In genomic region chr13:94708971-94709614, GRCh38 we compare ENCODE assay signal across 24 cellular contexts. TPM values are rescaled to one million over a fixed set of nuclear protein-coding genes. Genes with fewer than 3 reads are reported as not detected.
A peak's percentile ranks its signal among the peaks of the same experiment; 100 is the strongest.
DNase-seq lines count a peak whose midpoint lies in the region; ATAC-seq, FAIRE-seq and TF ChIP-seq lines count a peak whose summit lies in the region.
"Had no signal": no experiment of that assay in that cellular context is flagged by ENCODE, and none has a peak within 500 bp of the region (broad histone marks: within the 10 kb centered on the region; RNA-seq: fewer than 3 reads in every experiment).

No MANE protein-coding gene starts in this region.

- H3K9me3 ChIP-seq in K562 (replicated peaks; ENCODE audit: control insufficient read depth, insufficient read depth, low read depth, low read length) (no peaks in the 10 kb centered on the region), neural cell (ENCODE audit: low read length) (no peaks in the 10 kb centered on the region)
- H3K9me3 ChIP-seq: heart left ventricle, neutrophil had no signal

- POLR2A ChIA-PET in K562 (lab: Yijun Ruan, JAX): no interaction called here

- H3K27me3 ChIP-seq in K562 (ENCODE audit: control insufficient read depth in 2 of 2, insufficient read depth in 2 of 2, low read length in 2 of 2) (peaks cover 28 to 48% of the 10 kb centered on the region in 2 experiments; a peak in 4 of 5 replicates), neural cell (ENCODE audit: insufficient read depth, low read depth, low read length) (peaks cover 95% of the 10 kb centered on the region)

- H3K9me1 ChIP-seq in K562 (ENCODE audit: control insufficient read depth, insufficient read depth, low read length): no peaks in the 10 kb centered on the region

- H3K27ac ChIP-seq in K562 (ENCODE audit: extremely low read depth, low read depth, low read length): no peak overlapping the region
- no peak overlapping the region for H3K27ac ChIP-seq in neural cell (ENCODE audit: low read length)
- H3K27ac ChIP-seq: cardiac muscle cell, heart left ventricle, neutrophil had no signal

- CTCF ChIA-PET in K562 (lab: Yijun Ruan, JAX; ENCODE audit: low intra/inter-chr PET ratio): no interaction called here

- peaks cover 64% of the 10 kb centered on the region for H3K27me3 Mint-ChIP-seq in IgD-negative memory B cell

- H3K36me3 ChIP-seq in K562 (ENCODE audit: control insufficient read depth, insufficient read depth, low read length) (no peaks in the 10 kb centered on the region), neural cell (ENCODE audit: insufficient read depth, low read length) (no peaks in the 10 kb centered on the region)
- H3K36me3 ChIP-seq: cardiac muscle cell, heart left ventricle, neutrophil had no signal

- in situ Hi-C loops in K562 (cut with MboI): no loop called here

- peak overlapping the region in 2 of 3 donors; percentile 54 to 85 for H3K27ac Mint-ChIP-seq in IgD-negative memory B cell
- H3K27ac Mint-ChIP-seq: CD4-positive, alpha-beta memory T cell; stimulated activated naive CD8-positive, alpha-beta T cell treated with anti-CD3 and anti-CD28 coated beads, Interleukin-15, amount 100 ng/mL, for 72 hours had no signal

- no peak for TF ChIP-seq EP300 in K562 (IDR thresholded peaks at IDR 0.05; ENCODE audit: low read length)
- TF ChIP-seq EP300 in neural cell (conservative IDR thresholded peaks at IDR 0.05; ENCODE audit: poor library complexity, severe bottlenecking): no peak

- TF ChIP-seq POLR2A in K562 (conservative IDR thresholded peaks at IDR 0.05): no peak

- no TSS peak for BruUV-seq in K562 (replicated peaks; lab: Mats Ljungman, UMichigan)

- peaks cover 0 to 22% (median 0%) of the 10 kb centered on the region in 3 donors for H3K9me3 Mint-ChIP-seq in IgD-negative memory B cell
- H3K9me3 Mint-ChIP-seq: activated naive CD8-positive, alpha-beta T cell treated with anti-CD3 and anti-CD28 coated beads, Interleukin-2, amount 10 ng/mL, durations not matched to agents 7 days and 5 days; stimulated activated naive CD8-positive, alpha-beta T cell treated with anti-CD3 and anti-CD28 coated beads, Interleukin-15, amount 100 ng/mL, for 72 hours had no signal

- H3K9ac ChIP-seq in K562 (ENCODE audit: insufficient read depth in 1 of 2, low read depth in 2 of 2, low read length in 2 of 2) (no peak overlapping the region), neural cell (ENCODE audit: low read length) (no peak overlapping the region)

- peaks cover 0 to 9% (median 5%) of the 10 kb centered on the region in 3 donors for H3K4me1 Mint-ChIP-seq in IgD-negative memory B cell

- H3K79me2 ChIP-seq in K562 (ENCODE audit: control insufficient read depth, insufficient read depth, low read length): no peaks in the 10 kb centered on the region
- peaks cover 40% of the 10 kb centered on the region for H3K79me2 ChIP-seq in neural cell (replicated peaks; ENCODE audit: insufficient read depth, low read length)

- TF ChIP-seq RAD21 in K562 (CRISPR knock-in tag; conservative IDR thresholded peaks at IDR 0.05 in 1 of 2, IDR thresholded peaks at IDR 0.05 in 1 of 2) (no peak), neural cell (conservative IDR thresholded peaks at IDR 0.05) (no peak)

- DNase-seq in DMS153 treated with DMSO at 0.1 percent for 48 hours (lab: John Stamatoyannopoulos, UW; ENCODE audit: unreplicated experiment) (peak; percentile 47), K562 (ENCODE audit: extremely low read depth in 1 of 4, low spot score in 3 of 4) (no peak), NCI-H774 (lab: John Stamatoyannopoulos, UW) (no peak), ecto neural progenitor cell (ENCODE audit: low spot score) (no peak)
- DNase-seq in effector CD4-positive, alpha-beta T cell: no peak
- DNase-seq: activated CD4-positive, alpha-beta T cell treated with anti-CD3 and anti-CD28 coated beads for 48 hours; activated naive CD8-positive, alpha-beta T cell treated with anti-CD3 and anti-CD28 coated beads, Interleukin-2, amount 10 ng/mL, durations not matched to agents 7 days and 5 days; CD4-positive, alpha-beta memory T cell; effector CD8-positive, alpha-beta T cell; heart left ventricle; NCI-H2029; NCI-H524 treated with DMSO at 0.1 percent for 48 hours; stimulated activated naive CD8-positive, alpha-beta T cell treated with anti-CD3 and anti-CD28 coated beads, Interleukin-15, amount 100 ng/mL, for 72 hours had no signal

- H3K4me3 Mint-ChIP-seq in IgD-negative memory B cell: no peak overlapping the region

- intact Hi-C loops in K562 (cut with micrococcal nuclease): loop anchor here (5.0 kb wide), 1 partner anchor 47 kb away; no protein-coding TSS in a partner anchor

- no peak for FAIRE-seq in K562 (lab: Jason Lieb, UNC)
- FAIRE-seq: urothelium cell line had no signal

- peaks cover 2 to 37% of the 10 kb centered on the region in 2 experiments; a peak in 2 of 5 replicates for H3K4me1 ChIP-seq in K562 (replicated peaks in 1 of 2; ENCODE audit: control insufficient read depth in 2 of 2, insufficient read depth in 2 of 2, low read length in 2 of 2)

- no peak for ATAC-seq in K562
- no peak for ATAC-seq in HG03139 (IDR thresholded peaks at IDR 0.05; ENCODE audit: unreplicated experiment)
- ATAC-seq: heart left ventricle; sciatic nerve; stimulated activated naive CD8-positive, alpha-beta T cell treated with anti-CD3 and anti-CD28 coated beads, Interleukin-15, amount 100 ng/mL, for 72 hours had no signal

- H3K9me2 ChIP-seq in neural cell (ENCODE audit: insufficient read depth, low read length): no peaks in the 10 kb centered on the region

- H3K4me3 ChIP-seq in K562: no peak overlapping the region
- H3K4me3 ChIP-seq in neural cell (ENCODE audit: low read length): no peak overlapping the region
- H3K4me3 ChIP-seq: cardiac muscle cell, heart left ventricle had no signal

- H2AFZ ChIP-seq in K562 (ENCODE audit: low read depth, low read length): no peak overlapping the region
- no peak overlapping the region for H2AFZ ChIP-seq in neural cell (ENCODE audit: low read depth, low read length)

- H4K20me1 ChIP-seq in K562 (replicated peaks; ENCODE audit: control insufficient read depth, insufficient read depth, low read length) (no peaks in the 10 kb centered on the region), neural cell (ENCODE audit: insufficient read depth) (no peaks in the 10 kb centered on the region)

- H3K4me2 ChIP-seq in K562 (ENCODE audit: insufficient read depth, low read length): no peak overlapping the region
- H3K4me2 ChIP-seq in neural cell (ENCODE audit: low read length): no peak overlapping the region

- WGBS in K562 (ENCODE audit: insufficient coverage, low coverage, missing lambda C conversion rate): 9% methylated on average over 5 of the region's 5 CpGs

- no peaks in the 10 kb centered on the region for H3K36me3 Mint-ChIP-seq in IgD-negative memory B cell
- H3K36me3 Mint-ChIP-seq: activated naive CD8-positive, alpha-beta T cell treated with anti-CD3 and anti-CD28 coated beads, Interleukin-2, amount 10 ng/mL, durations not matched to agents 7 days and 5 days; CD4-positive, alpha-beta memory T cell had no signal

- H3F3A ChIP-seq in neural cell (ENCODE audit: insufficient read depth, low read length, poor library complexity, severe bottlenecking): peaks cover 4% of the 10 kb centered on the region

- TF ChIP-seq CTCF in K562 (IDR thresholded peaks at IDR 0.05 in 2 of 3, conservative IDR thresholded peaks at IDR 0.05 in 1 of 3; ENCODE audit: insufficient read depth in 2 of 3, low read depth in 1 of 3, low read length in 3 of 3) (no peak), neural cell (IDR thresholded peaks at IDR 0.05; ENCODE audit: poor library complexity, severe bottlenecking) (no peak)

TF ChIP-seq in K562, 482 proteins besides CTCF, POLR2A, EP300 and RAD21:
- TF ChIP-seq MCM5 (IDR thresholded peaks at IDR 0.05; ENCODE audit: low read depth) (no peak), ZFP36 (IDR thresholded peaks at IDR 0.05; ENCODE audit: low read depth, low read length, partially characterized antibody) (peak; percentile 22), CBX8 (IDR thresholded peaks at IDR 0.05; ENCODE audit: borderline replicate concordance, extremely low read depth, low read depth, low read length, poor library complexity, severe bottlenecking) (peak; percentile 28), CBX2 (IDR thresholded peaks at IDR 0.05; ENCODE audit: insufficient read depth, low read length, poor library complexity, severe bottlenecking) (peak; percentile 98)

TF ChIP-seq in neural cell, 6 proteins besides CTCF, POLR2A, EP300 and RAD21 (continues in another document):
- peak; percentile 10 for TF ChIP-seq POLR2AphosphoS5 (IDR thresholded peaks at IDR 0.05)

RNA-seq across cellular contexts. Expression of gene SOX21, which starts 3.3 kb away (rescaled TPM):
- not detected for polyA plus RNA-seq in IgD-negative memory B cell
- total RNA-seq in K562 (2011; cell fraction: chromatin; rRNA removed; ENCODE audit: low replicate concordance): not detected in 2 replicates
- total RNA-seq in K562 (2011; cell fraction: nucleolus; rRNA removed): 0.17 TPM in 1 of 2 replicates, not detected in the other
- total RNA-seq in K562 (2011; cell fraction: nucleoplasm; rRNA removed): 0.23 TPM in 1 of 2 replicates, not detected in the other
- not detected in 2 replicates for total RNA-seq in K562 (2014; rRNA removed)
- not detected in 2 replicates for total RNA-seq in K562 (2014; rRNA removed; fragmentation: Illumina TruSeq; extraction: Trizol)
- total RNA-seq in K562 (2015; rRNA removed; fragmentation: Illumina TruSeq; extraction: Trizol): 0.07 and 0.08 TPM in 2 replicates
- not detected in 2 replicates for total RNA-seq in K562 (2021)
- polyA plus RNA-seq in K562 (2011; rRNA removed): not detected in 2 replicates
- 0.01 TPM in 1 of 2 replicates, not detected in the other for polyA plus RNA-seq in K562 (2011; cell fraction: cytosol; rRNA removed)
- 0.10 TPM in 1 of 2 replicates, not detected in the other for polyA plus RNA-seq in K562 (2011; cell fraction: nucleus; rRNA removed)
- polyA plus RNA-seq in K562 (2012): 0.07 and 0.18 TPM in 2 replicates
- not detected in 2 replicates for polyA plus RNA-seq in K562 (2014; fragmentation: Illumina TruSeq; extraction: Trizol)
- not detected for polyA plus RNA-seq in K562 (2014; fragmentation: Nextera tagmentation; extraction: Ambion mirVana)
- 0.04 TPM in 1 of 2 replicates, not detected in the other for polyA plus RNA-seq in K562 (2014; rRNA removed)
- polyA minus RNA-seq in K562 (2011; rRNA and poly(A)+ RNA removed): not detected in 2 replicates
- polyA minus RNA-seq in K562 (2011; cell fraction: cytosol; rRNA and poly(A)+ RNA removed): not detected in 2 replicates
- not detected in 2 replicates for polyA minus RNA-seq in K562 (2011; cell fraction: nucleus; rRNA and poly(A)+ RNA removed)
- 0.35 TPM in 1 of 2 replicates, not detected in the other for polyA plus RNA-seq in neural cell
- polyA minus RNA-seq in neural cell: 0.35 and 0.73 TPM in 2 replicates
- total RNA-seq: activated naive CD8-positive, alpha-beta T cell treated with anti-CD3 and anti-CD28 coated beads, Interleukin-2, amount 10 ng/mL, durations not matched to agents 7 days and 5 days; cardiac muscle cell; CD4-positive, alpha-beta memory T cell; fibroblast of lung; heart left ventricle; kidney epithelial cell; mesenteric fat pad; sciatic nerve had no signal
- polyA plus RNA-seq: AG04450; cardiac muscle cell; CD4-positive, alpha-beta memory T cell; fibroblast of lung; heart left ventricle had no signal
